ENCODE assay signal across 11 cellular contexts in the genomic region with DNA sequence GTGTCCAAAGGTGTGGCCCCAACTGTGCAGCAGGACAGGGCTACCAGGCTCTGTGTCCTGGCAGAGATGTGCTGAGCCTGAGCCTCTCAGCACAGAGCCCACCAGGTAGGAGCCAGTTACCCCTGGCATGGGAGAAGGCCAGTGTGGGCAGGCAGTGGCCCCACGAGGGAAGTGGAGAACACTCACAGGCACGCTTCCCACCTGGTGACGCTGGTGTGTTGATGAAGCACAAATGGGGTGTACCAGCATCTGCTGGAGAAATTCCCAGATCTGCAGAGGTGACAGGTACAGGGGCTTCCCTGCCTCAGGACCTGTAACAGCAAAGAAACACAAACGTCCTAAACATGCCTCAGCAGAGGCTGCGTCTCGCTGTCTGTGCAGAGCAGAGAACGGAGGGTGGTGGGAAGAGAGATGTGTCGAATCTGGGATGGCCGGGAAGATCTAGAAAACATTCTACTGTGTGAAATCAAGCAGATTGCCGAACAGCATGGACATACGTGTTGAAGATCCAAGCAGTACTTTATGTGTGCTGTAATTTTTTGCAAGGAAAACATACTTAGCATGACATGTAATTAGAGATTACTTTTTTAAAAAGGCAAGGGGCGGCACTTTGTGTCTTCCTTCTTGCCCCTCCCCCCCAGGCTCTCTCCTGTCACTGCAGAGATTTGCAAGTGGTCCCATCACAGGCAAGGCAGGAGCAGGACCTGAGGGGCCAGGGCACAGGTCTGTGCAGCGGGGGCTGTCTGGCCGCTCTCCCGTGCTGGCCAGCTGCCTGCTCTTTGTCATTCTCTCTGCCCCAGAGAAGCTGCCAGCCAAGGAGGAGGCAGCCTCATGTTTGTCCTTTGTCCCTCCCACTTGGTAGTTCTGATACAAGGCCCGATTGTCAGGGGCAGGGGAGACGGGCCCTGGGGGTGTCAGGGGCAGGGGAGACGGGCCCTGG. TPM values are rescaled to one million over a fixed set of nuclear protein-coding genes. Genes with fewer than 3 reads are reported as not detected.
A peak's percentile ranks its signal among the peaks of the same experiment; 100 is the strongest.
DNase-seq lines count a peak whose midpoint lies in the region; ATAC-seq, FAIRE-seq and TF ChIP-seq lines count a peak whose summit lies in the region.
"Had no signal": no experiment of that assay in that cellular context is flagged by ENCODE, and none has a peak within 500 bp of the region (broad histone marks: within the 10 kb centered on the region; RNA-seq: fewer than 3 reads in every experiment).

No MANE protein-coding gene starts in this region.

- no peaks in the 10 kb centered on the region for H3K27me3 Mint-ChIP-seq in HFFc6 (ENCODE audit: insufficient read depth)

- H3K9ac ChIP-seq in kidney (ENCODE audit: low read length in 2 of 2) (no peak overlapping the region), stomach smooth muscle (ENCODE audit: low read length in 2 of 2) (no peak overlapping the region)

- peaks cover 0 to 3% of the 10 kb centered on the region in 2 donors for H3K27me3 ChIP-seq in stomach smooth muscle (ENCODE audit: control insufficient read depth in 1 of 2, insufficient read depth in 2 of 2, low read length in 2 of 2)
- no peaks in the 10 kb centered on the region for H3K27me3 ChIP-seq in right lobe of liver

- no peak for DNase-seq in HFFc6
- DNase-seq in kidney, result peak; percentile 62
- no peak for DNase-seq in GF-D8 (lab: John Stamatoyannopoulos, UW)
- DNase-seq in right lobe of liver, result no peak
- DNase-seq: activated naive CD4-positive, alpha-beta T cell treated with anti-CD3 and anti-CD28 coated beads for 36 hours; Caco-2; NCI-H1105 had no signal

- WGBS in right lobe of liver (ENCODE audit: insufficient coverage, low coverage, low lambda C conversion rate, missing lambda C conversion rate), result 61% methylated on average over 14 of the region's 18 CpGs

- ATAC-seq in GM21717 (IDR thresholded peaks at IDR 0.05; ENCODE audit: unreplicated experiment), result no peak
- ATAC-seq in right lobe of liver, result no peak
- no peak for ATAC-seq in GM21390 (IDR thresholded peaks at IDR 0.05; ENCODE audit: unreplicated experiment)

- TF ChIP-seq POLR2A in right lobe of liver (IDR thresholded peaks at IDR 0.05), result no peak

- H3K36me3 Mint-ChIP-seq in HFFc6 (ENCODE audit: low read depth), result 0 out of 2 replicates have a peak, but pooled peaks cover 4% of the 10 kb centered on the region

- peaks cover 12 to 35% of the 10 kb centered on the region in 2 donors for H3K36me3 ChIP-seq in kidney (ENCODE audit: control insufficient read depth in 1 of 2, insufficient read depth in 2 of 2, low read length in 2 of 2)
- no peaks in the 10 kb centered on the region for H3K36me3 ChIP-seq in stomach smooth muscle (ENCODE audit: control insufficient read depth in 2 of 2, insufficient read depth in 2 of 2, low read length in 2 of 2)
- peaks cover 0 to 17% (median 0%) of the 10 kb centered on the region in 4 donors for H3K36me3 ChIP-seq in right lobe of liver

- H3K4me3 Mint-ChIP-seq in HFFc6, result no peak overlapping the region
- H3K4me3 Mint-ChIP-seq: activated naive CD4-positive, alpha-beta T cell treated with anti-CD3 and anti-CD28 coated beads for 36 hours had no signal

- H3K27ac ChIP-seq in cingulate gyrus (ENCODE audit: low read depth, low read length) (peak overlapping the region; percentile 97), kidney (ENCODE audit: low read depth in 2 of 2, low read length in 2 of 2) (no peak overlapping the region), stomach smooth muscle (ENCODE audit: low read length) (no peak overlapping the region), right lobe of liver (no peak overlapping the region)

- H3K9me3 ChIP-seq in kidney (ENCODE audit: control insufficient read depth in 1 of 2, low read length in 2 of 2), result no peaks in the 10 kb centered on the region
- H3K9me3 ChIP-seq in stomach smooth muscle (ENCODE audit: control insufficient read depth in 2 of 2, low read length in 2 of 2), result no peaks in the 10 kb centered on the region
- no peaks in the 10 kb centered on the region for H3K9me3 ChIP-seq in right lobe of liver
- H3K9me3 ChIP-seq: Caco-2 had no signal

- FAIRE-seq in kidney (lab: Jason Lieb, UNC), result no peak

- H3K4me1 Mint-ChIP-seq in HFFc6 (ENCODE audit: low read depth), result peaks cover 15% of the 10 kb centered on the region

- no peak overlapping the region for H3K4me3 ChIP-seq in kidney (ENCODE audit: low read length in 2 of 2)
- peak overlapping the region; percentile 29 to 43 for H3K4me3 ChIP-seq in stomach smooth muscle (ENCODE audit: low read length in 2 of 2)
- H3K4me3 ChIP-seq in right lobe of liver, result no peak overlapping the region

- peak overlapping the region; percentile 75 for H3K27ac Mint-ChIP-seq in HFFc6
- H3K27ac Mint-ChIP-seq: activated naive CD4-positive, alpha-beta T cell treated with anti-CD3 and anti-CD28 coated beads for 36 hours had no signal

- H3K9me3 Mint-ChIP-seq in HFFc6, result no peaks in the 10 kb centered on the region
- H3K9me3 Mint-ChIP-seq: activated naive CD4-positive, alpha-beta T cell treated with anti-CD3 and anti-CD28 coated beads for 36 hours had no signal

- peaks cover 0 to 8% of the 10 kb centered on the region in 2 donors for H3K4me1 ChIP-seq in kidney (ENCODE audit: control insufficient read depth in 1 of 2, insufficient read depth in 1 of 2, low read depth in 1 of 2, low read length in 2 of 2)
- H3K4me1 ChIP-seq in stomach smooth muscle (ENCODE audit: control insufficient read depth, insufficient read depth, low read length), result peaks cover 14% of the 10 kb centered on the region
- H3K4me1 ChIP-seq in right lobe of liver, result peaks cover 0 to 8% (median 0%) of the 10 kb centered on the region in 4 donors

- TF ChIP-seq CTCF in HFFc6 (IDR thresholded peaks at IDR 0.05), result no peak
- TF ChIP-seq CTCF in kidney (IDR thresholded peaks at IDR 0.05; ENCODE audit: borderline replicate concordance, extremely low read depth, insufficient read depth), result no peak
- TF ChIP-seq CTCF in right lobe of liver (IDR thresholded peaks at IDR 0.05), result no peak

- intact Hi-C loops in kidney (cut with DNase I), result no loop called here
- intact Hi-C loops in right lobe of liver (cut with DNase I), result loop anchor here in 1 of 2 donors (10.0 kb wide), 1 partner anchor 58 kb away; no protein-coding TSS in a partner anchor

RNA-seq across cellular contexts. Expression of a gene that starts 17.3 kb away (rescaled TPM):
- total RNA-seq in HFFc6 (2021; fragmentation: NEBNext Ultra II Directional; extraction: Animal tissue kit (Norgen Biotek cat#: 25700)), result 1 to 10 TPM; 6.7 to 9.8 (median 8.4) TPM
- total RNA-seq in kidney, result 87.8 TPM
- polyA plus RNA-seq in kidney (ENCODE audit: insufficient read depth, low read depth, low replicate concordance), result 39.4 TPM
- 10 to 100 TPM; 23.6 to 37.2 (median 27.8) TPM for total RNA-seq in right lobe of liver

RNA-seq across cellular contexts. Expression of a gene that starts 43.3 kb away (rescaled TPM):
- 10 to 100 TPM; 26.4 to 33.1 (median 28.1) TPM for total RNA-seq in HFFc6 (2021; fragmentation: NEBNext Ultra II Directional; extraction: Animal tissue kit (Norgen Biotek cat#: 25700))
- 47.8 TPM for total RNA-seq in kidney
- polyA plus RNA-seq in kidney (ENCODE audit: insufficient read depth, low read depth, low replicate concordance), result 21.4 TPM
- 1 to 10 TPM; 5.2 to 6.7 (median 6.0) TPM for total RNA-seq in right lobe of liver

Comparison
In these comparisons a context has a peak if more than half of its experiments do, and no peak if none do; other contexts are left out.
1. H3K4me3 ChIP-seq: peak in stomach smooth muscle (2 of 2); none in kidney (0 of 2) and right lobe of liver (0 of 3).